Comparison of ENCODE assay signal across 19 cellular contexts in genomic region chr11:75705541-75705940, GRCh38. TPM values are rescaled to one million over a fixed set of nuclear protein-coding genes. Genes with fewer than 3 reads are reported as not detected.
"Had no signal": no experiment of that assay in that cellular context is flagged by ENCODE, and none has a peak within 500 bp of the region (broad histone marks: within the 10 kb centered on the region; RNA-seq: fewer than 3 reads in every experiment).

No MANE protein-coding gene starts in this region.

- H3K9me3 Mint-ChIP-seq: activated B cell treated with CpG ODN at 0.5 μM for 24 hours; activated naive CD8-positive, alpha-beta T cell treated with anti-CD3 and anti-CD28 coated beads for 36 hours; activated T-cell treated with anti-CD3 and anti-CD28 coated beads, Interleukin-2, amount 50 U/mL, for 24 hours; memory B cell; type B pancreatic cell had no signal

- H3K9ac ChIP-seq: parathyroid adenoma had no signal

- H3K79me2 ChIP-seq: parathyroid adenoma had no signal

- H3K4me1 ChIP-seq: gastrocnemius medialis, parathyroid adenoma had no signal

- H3K36me3 ChIP-seq: esophagus squamous epithelium, gastrocnemius medialis, thoracic aorta, vagina had no signal

- H3K4me3 Mint-ChIP-seq: activated B cell treated with CpG ODN at 0.5 μM for 24 hours; activated CD4-positive, alpha-beta T cell treated with anti-CD3 and anti-CD28 coated beads for 36 hours; activated naive CD8-positive, alpha-beta T cell treated with anti-CD3 and anti-CD28 coated beads for 36 hours; activated T-cell treated with anti-CD3 and anti-CD28 coated beads, Interleukin-2, amount 50 U/mL, for 24 hours; endodermal cell; memory B cell; nephron progenitor cell; type B pancreatic cell had no signal

- H3K27ac ChIP-seq: esophagus squamous epithelium, gastrocnemius medialis, parathyroid adenoma, skin epidermis, thoracic aorta, vagina had no signal

- H3K9me3 ChIP-seq: esophagus squamous epithelium, gastrocnemius medialis, thoracic aorta, vagina had no signal

- H3K4me1 Mint-ChIP-seq: endodermal cell, nephron progenitor cell had no signal

- H3K27me3 ChIP-seq: esophagus squamous epithelium, gastrocnemius medialis, vagina had no signal

- H2AFZ ChIP-seq: parathyroid adenoma had no signal

- DNase-seq: cerebellar nuclear complex, cortex of kidney, esophagus squamous epithelium had no signal

- H3K4me3 ChIP-seq: gastrocnemius medialis, skin epidermis, thoracic aorta had no signal

- H3K36me3 Mint-ChIP-seq: activated naive CD8-positive, alpha-beta T cell treated with anti-CD3 and anti-CD28 coated beads for 36 hours; memory B cell; type B pancreatic cell had no signal

- H3K27ac Mint-ChIP-seq: activated B cell treated with CpG ODN at 0.5 μM for 24 hours; activated CD4-positive, alpha-beta T cell treated with anti-CD3 and anti-CD28 coated beads for 36 hours; activated naive CD8-positive, alpha-beta T cell treated with anti-CD3 and anti-CD28 coated beads for 36 hours; activated T-cell treated with anti-CD3 and anti-CD28 coated beads, Interleukin-2, amount 50 U/mL, for 24 hours; endodermal cell; memory B cell; nephron progenitor cell; type B pancreatic cell had no signal

RNA-seq across cellular contexts. Expression of gene MOGAT2, which starts 12.1 kb away (rescaled TPM):
- total RNA-seq: activated CD4-positive, alpha-beta T cell treated with anti-CD3 and anti-CD28 coated beads for 36 hours; activated naive CD8-positive, alpha-beta T cell treated with anti-CD3 and anti-CD28 coated beads for 36 hours; endodermal cell; esophagus squamous epithelium; mononuclear cell; myocyte; pulmonary artery endothelial cell; thoracic aorta; vagina had no signal

RNA-seq across cellular contexts. Expression of gene MAP6, which starts 36.7 kb away (rescaled TPM):
- total RNA-seq: activated naive CD8-positive, alpha-beta T cell treated with anti-CD3 and anti-CD28 coated beads for 36 hours; mononuclear cell had no signal
